1 cellular context compared by ENCODE assay signal in genomic region chr13:20924758-20925394, GRCh38.
TF ChIP-seq lines count a peak whose summit lies in the region.

No MANE protein-coding gene starts in this region.

TF ChIP-seq in GM23338, 12 proteins besides CTCF, POLR2A, EP300 and RAD21 (continued from another document):
- TF ChIP-seq ZNF462 (CRISPR knock-in tag; IDR thresholded peaks at IDR 0.05), result no peak
